Comparison of ENCODE assay signal across 8 cellular contexts in the genomic region with DNA sequence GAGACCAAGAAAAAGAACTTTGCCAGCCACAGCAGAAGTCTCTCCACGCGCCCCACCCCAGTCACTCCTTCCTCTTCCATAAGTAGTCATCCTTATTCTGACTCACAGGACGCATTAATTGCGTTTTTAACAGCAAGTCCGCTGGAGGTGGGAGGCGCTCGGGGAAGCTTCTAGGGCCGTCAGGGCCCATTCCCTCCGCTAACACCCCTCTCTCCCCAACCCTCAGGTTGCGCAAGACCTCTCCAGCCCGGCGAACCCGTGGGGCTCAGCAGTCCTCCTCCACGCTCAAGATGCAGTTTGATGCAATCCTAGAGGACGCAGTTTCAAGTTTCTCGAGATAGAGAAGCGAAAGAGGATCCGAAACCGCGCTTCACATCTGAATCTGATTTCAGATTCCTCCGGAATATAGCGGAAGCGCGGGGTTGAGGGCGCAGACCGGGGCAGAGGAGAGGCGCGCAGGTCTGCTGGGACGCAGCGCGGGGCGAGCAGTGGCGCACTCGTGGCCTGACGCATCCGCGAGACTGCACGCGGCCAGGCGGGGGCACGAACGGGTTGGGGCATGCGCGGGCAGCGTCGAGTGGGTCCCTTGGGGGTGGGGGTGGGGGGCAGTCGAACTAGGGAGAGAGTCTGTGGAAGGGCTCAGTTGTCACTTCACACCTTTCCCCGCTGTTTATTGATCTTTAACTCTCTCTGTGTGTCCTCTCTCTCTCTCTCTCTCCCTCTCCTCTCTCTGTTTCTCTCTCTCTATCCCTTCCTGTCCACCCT. TPM values are rescaled to one million over a fixed set of nuclear protein-coding genes. Genes with fewer than 3 reads are reported as not detected.
DNase-seq lines count a peak whose midpoint lies in the region; ATAC-seq and FAIRE-seq lines count a peak whose summit lies in the region.

No MANE protein-coding gene starts in this region.

- H2BK15ac ChIP-seq in neuronal stem cell (ENCODE audit: low read length), result no peak overlapping the region

- H3K14ac ChIP-seq in neuronal stem cell (ENCODE audit: low read length), result no peak overlapping the region

- ATAC-seq in GM19455 (IDR thresholded peaks at IDR 0.05; ENCODE audit: unreplicated experiment) (peak; percentile 89), HG03565 (IDR thresholded peaks at IDR 0.05; ENCODE audit: unreplicated experiment) (peak; percentile 80)

- H2AK5ac ChIP-seq in neuronal stem cell (ENCODE audit: low read depth, low read length), result no peak overlapping the region

- FAIRE-seq in RCC 7860 (lab: Jason Lieb, UNC), result peak; percentile 70

- peak overlapping the region; percentile 24 for H3K27ac Mint-ChIP-seq in activated naive CD4-positive, alpha-beta T cell treated with anti-CD3 and anti-CD28 coated beads for 36 hours

- H3K4me3 ChIP-seq in neuronal stem cell (ENCODE audit: low read length in 2 of 2) (peak overlapping the region; percentile 31 to 55), thymus (ENCODE audit: low read length) (peak overlapping the region; percentile 71)

- H3K79me1 ChIP-seq in neuronal stem cell (ENCODE audit: low read depth, low read length), result no peaks in the 10 kb centered on the region

- H4K8ac ChIP-seq in neuronal stem cell (ENCODE audit: low read depth, low read length), result no peak overlapping the region

- no peaks in the 10 kb centered on the region for H3K9me3 Mint-ChIP-seq in activated naive CD4-positive, alpha-beta T cell treated with anti-CD3 and anti-CD28 coated beads for 36 hours

- peak overlapping the region; percentile 40 for H3K23ac ChIP-seq in neuronal stem cell (ENCODE audit: low read depth, low read length, poor library complexity)

- H3K4me2 ChIP-seq in neuronal stem cell (ENCODE audit: insufficient read depth, low read length, poor library complexity, severe bottlenecking), result peak overlapping the region; percentile 97

- no peaks in the 10 kb centered on the region for H3K27me3 Mint-ChIP-seq in activated naive CD4-positive, alpha-beta T cell treated with anti-CD3 and anti-CD28 coated beads for 36 hours (ENCODE audit: low read depth)

- no CpG with 5 or more reads among the region's 48 CpGs for WGBS in neuronal stem cell (ENCODE audit: extremely low coverage in 2 of 2, insufficient read length in 2 of 2, insufficient replicate concordance in 1 of 2), 2 donors
- WGBS in thymus, result under 1% methylated on average over 48 of the region's 48 CpGs

- H3K36me3 ChIP-seq in neuronal stem cell (replicated peaks in 1 of 2; ENCODE audit: control insufficient read depth in 2 of 2, insufficient read depth in 2 of 2, low read length in 2 of 2), result no peaks in the 10 kb centered on the region
- H3K36me3 ChIP-seq in thymus (ENCODE audit: control insufficient read depth, insufficient read depth), result no peaks in the 10 kb centered on the region

- intact Hi-C loops in activated naive CD4-positive, alpha-beta T cell treated with anti-CD3 and anti-CD28 coated beads for 36 hours (cut with micrococcal nuclease), result loop anchor here (2.0 kb wide), 2 partner anchors 52 to 120 kb away; no protein-coding TSS in a partner anchor

- H3K4ac ChIP-seq in neuronal stem cell (ENCODE audit: low read length), result no peak overlapping the region

- peaks cover 13% of the 10 kb centered on the region for H3K4me1 Mint-ChIP-seq in activated naive CD4-positive, alpha-beta T cell treated with anti-CD3 and anti-CD28 coated beads for 36 hours (ENCODE audit: low read depth)

- H2BK120ac ChIP-seq in neuronal stem cell (ENCODE audit: low read depth, low read length), result no peak overlapping the region

- H3K27ac ChIP-seq in neuronal stem cell (replicated peaks; ENCODE audit: low read length) (no peak overlapping the region), thymus (ENCODE audit: low read depth) (peak overlapping the region; percentile 84)

- no peaks in the 10 kb centered on the region for H3K36me3 Mint-ChIP-seq in activated naive CD4-positive, alpha-beta T cell treated with anti-CD3 and anti-CD28 coated beads for 36 hours (ENCODE audit: low read depth)

- H2BK12ac ChIP-seq in neuronal stem cell (ENCODE audit: low read length), result no peak overlapping the region

- H2BK5ac ChIP-seq in neuronal stem cell (ENCODE audit: low read length), result no peak overlapping the region

- CTCF ChIA-PET in activated naive CD4-positive, alpha-beta T cell treated with anti-CD3 and anti-CD28 coated beads for 36 hours (lab: Charles Lee), result interaction anchor here (0.8 to 1.0 kb wide), 3 partner anchors 44 to 160 kb away, joined by 3 to 5 read pairs (median 4); no protein-coding TSS in a partner anchor

- no peak overlapping the region for H4K91ac ChIP-seq in neuronal stem cell (ENCODE audit: low read depth, low read length, poor library complexity)

- H2AFZ ChIP-seq in neuronal stem cell (ENCODE audit: low read length), result peak overlapping the region; percentile 98

- H3K4me1 ChIP-seq in neuronal stem cell (ENCODE audit: control insufficient read depth in 2 of 2, insufficient read depth in 1 of 2, low read depth in 1 of 2, low read length in 2 of 2) (peaks cover 5 to 6% of the 10 kb centered on the region in 2 donors), thymus (ENCODE audit: control insufficient read depth, insufficient read depth, low read length) (peaks cover 17% of the 10 kb centered on the region)

- H3K4me3 Mint-ChIP-seq in activated naive CD4-positive, alpha-beta T cell treated with anti-CD3 and anti-CD28 coated beads for 36 hours, result peak overlapping the region; percentile 78

- peak overlapping the region; percentile 53 for H3K9ac ChIP-seq in neuronal stem cell (ENCODE audit: low read depth, low read length, poor library complexity)

- H3K9me3 ChIP-seq in neuronal stem cell (replicated peaks in 1 of 2; ENCODE audit: control insufficient read depth in 2 of 2, insufficient read depth in 1 of 2, low read depth in 1 of 2, low read length in 2 of 2), result no peaks in the 10 kb centered on the region
- no peaks in the 10 kb centered on the region for H3K9me3 ChIP-seq in thymus (ENCODE audit: control insufficient read depth)

- DNase-seq in DMS114 treated with DMSO at 0.1 percent for 48 hours (lab: John Stamatoyannopoulos, UW; ENCODE audit: unreplicated experiment), result peak; percentile 62
- DNase-seq in RCC 7860 (ENCODE audit: low spot score), result peak; percentile 58
- peak; percentile 80 for DNase-seq in activated naive CD4-positive, alpha-beta T cell treated with anti-CD3 and anti-CD28 coated beads for 36 hours
- DNase-seq in germinal center (ENCODE audit: low spot score), result peak; percentile 82
- peak; percentile 23 for DNase-seq in neuronal stem cell (ENCODE audit: low spot score)

- peak overlapping the region; percentile 53 for H3K18ac ChIP-seq in neuronal stem cell (ENCODE audit: low read length)

- H3K27me3 ChIP-seq in neuronal stem cell (ENCODE audit: control insufficient read depth in 3 of 3, insufficient read depth in 3 of 3, low read depth in 1 of 3, low read length in 3 of 3) (peaks cover 0 to 16% (median 14%) of the 10 kb centered on the region in 3 experiments), thymus (ENCODE audit: control insufficient read depth, insufficient read depth) (no peaks in the 10 kb centered on the region)

RNA-seq across cellular contexts. Expression of gene PSAP, which starts 37.8 kb away (rescaled TPM):
- total RNA-seq in activated naive CD4-positive, alpha-beta T cell treated with anti-CD3 and anti-CD28 coated beads for 36 hours, result 100 to 1,000 TPM; 129 to 133 TPM
- polyA plus RNA-seq in neuronal stem cell (2013, experiment 1 of 2), result 264 TPM
- polyA plus RNA-seq in neuronal stem cell (2013, experiment 2 of 2), result 263 TPM
- polyA plus RNA-seq in thymus, result 613 TPM

Comparison
In these comparisons a context has a peak if more than half of its experiments do, and no peak if none do; other contexts are left out.
1. DNase-seq: peak in every context shown above with its lines; median percentile 82 in germinal center; 80 in activated naive CD4-positive, alpha-beta T cell treated with anti-CD3 and anti-CD28 coated beads for 36 hours; 62 in DMS114 treated with DMSO at 0.1 percent for 48 hours; 58 in RCC 7860; 23 in neuronal stem cell.